24 cellular contexts compared by ENCODE assay signal in genomic region chr12:129246630-129247029, GRCh38.
"Had no signal": no experiment of that assay in that cellular context is flagged by ENCODE, and none has a peak within 500 bp of the region (broad histone marks: within the 10 kb centered on the region; RNA-seq: fewer than 3 reads in every experiment).

No MANE protein-coding gene starts in this region.

- H3K4me1 Mint-ChIP-seq: endodermal cell had no signal

- H3K27ac Mint-ChIP-seq: dendritic cell treated with granulocyte-macrophage colony-stimulating factor and Interleukin-4, amounts not matched to agents 40 ng/mL and 50 ng/mL, for 4 days; effector memory CD8-positive, alpha-beta T cell; endodermal cell had no signal

- H3K4me3 ChIP-seq: colonic mucosa, coronary artery, dorsolateral prefrontal cortex, esophagus muscularis mucosa, esophagus squamous epithelium, gastrocnemius medialis, gastroesophageal sphincter, heart left ventricle, heart right ventricle had no signal

- H3K36me3 ChIP-seq: colonic mucosa, esophagus muscularis mucosa, esophagus squamous epithelium, gastrocnemius medialis, gastroesophageal sphincter, heart left ventricle, heart right ventricle had no signal

- H3K4me3 Mint-ChIP-seq: dendritic cell treated with granulocyte-macrophage colony-stimulating factor and Interleukin-4, amounts not matched to agents 40 ng/mL and 50 ng/mL, for 4 days; effector memory CD8-positive, alpha-beta T cell; endodermal cell had no signal

- H3K27me3 ChIP-seq: colonic mucosa, esophagus muscularis mucosa, esophagus squamous epithelium, foreskin keratinocyte, gastrocnemius medialis, heart left ventricle, heart right ventricle had no signal

- H3K27ac ChIP-seq: colonic mucosa, coronary artery, dorsolateral prefrontal cortex, epithelial cell of prostate, esophagus muscularis mucosa, esophagus squamous epithelium, foreskin keratinocyte, gastrocnemius medialis, gastroesophageal sphincter, heart left ventricle, heart right ventricle had no signal

- H3K9me3 Mint-ChIP-seq: effector memory CD8-positive, alpha-beta T cell had no signal

- H3K27me3 Mint-ChIP-seq: dendritic cell treated with granulocyte-macrophage colony-stimulating factor and Interleukin-4, amounts not matched to agents 40 ng/mL and 50 ng/mL, for 4 days had no signal

- H3K9me3 ChIP-seq: colonic mucosa, esophagus muscularis mucosa, esophagus squamous epithelium, gastrocnemius medialis had no signal

- DNase-seq: colonic mucosa; cortex of kidney; dermis blood vessel endothelial cell; dorsolateral prefrontal cortex; effector CD4-positive, alpha-beta T cell; effector CD8-positive, alpha-beta T cell; effector memory CD4-positive, alpha-beta T cell; effector memory CD8-positive, alpha-beta T cell; endodermal cell; erythroblast; esophagus squamous epithelium; foreskin fibroblast; foreskin keratinocyte; foreskin melanocyte; gastrocnemius medialis; glutamatergic neuron; head of caudate nucleus; heart left ventricle; heart right ventricle had no signal
